In genomic region chr6:34298941-34299340, GRCh38 we compare ENCODE assay signal across 17 cellular contexts. TPM values are rescaled to one million over a fixed set of nuclear protein-coding genes. Genes with fewer than 3 reads are reported as not detected.
DNase-seq lines count a peak whose midpoint lies in the region; ATAC-seq and TF ChIP-seq lines count a peak whose summit lies in the region.
"Had no signal": no experiment of that assay in that cellular context is flagged by ENCODE, and none has a peak within 500 bp of the region (broad histone marks: within the 10 kb centered on the region; RNA-seq: fewer than 3 reads in every experiment).

No MANE protein-coding gene starts in this region.

- intact Hi-C loops in right cardiac atrium (cut with DNase I): no loop called here
- intact Hi-C loops in activated CD4-positive, alpha-beta T cell treated with anti-CD3 and anti-CD28 coated beads for 36 hours (cut with DNase I, micrococcal nuclease): no loop called here

- TF ChIP-seq CTCF in cardiac muscle cell (IDR thresholded peaks at IDR 0.05; ENCODE audit: low read depth, low read length): no peak

- CTCF ChIA-PET in activated CD4-positive, alpha-beta T cell treated with anti-CD3 and anti-CD28 coated beads for 36 hours (lab: Charles Lee): interaction anchor here (0.6 kb wide), 2 partner anchors 10 to 84 kb away, joined by 3 read pairs; no protein-coding TSS in a partner anchor

- H3K9me3 ChIP-seq in cardiac muscle cell (ENCODE audit: low read depth) (no peaks in the 10 kb centered on the region), right cardiac atrium (ENCODE audit: control insufficient read depth, low read length) (no peaks in the 10 kb centered on the region)
- H3K9me3 ChIP-seq: HAP-1 had no signal

- H3K4me1 ChIP-seq in cardiac muscle cell (ENCODE audit: low read depth) (peaks cover 27% of the 10 kb centered on the region), right cardiac atrium (ENCODE audit: control insufficient read depth, insufficient read depth, low read length) (peaks cover 9% of the 10 kb centered on the region)

- H3K4me3 ChIP-seq in cardiac muscle cell: no peak overlapping the region
- H3K4me3 ChIP-seq in right cardiac atrium (ENCODE audit: low read length): no peak overlapping the region
- H3K4me3 ChIP-seq: HAP-1 had no signal

- 50% methylated on average over 2 of the region's 2 CpGs for WGBS in right cardiac atrium

- ATAC-seq in right cardiac atrium (no peak), naive B cell (ENCODE audit: low read depth in 2 of 2) (no peak), GM18907 (IDR thresholded peaks at IDR 0.05; ENCODE audit: unreplicated experiment) (no peak), HG02798 (IDR thresholded peaks at IDR 0.05; ENCODE audit: poor library complexity, unreplicated experiment) (no peak)
- no peak for ATAC-seq in activated CD4-positive, alpha-beta T cell treated with anti-CD3 and anti-CD28 coated beads for 36 hours

- H3K9me3 Mint-ChIP-seq in naive B cell: no peaks in the 10 kb centered on the region
- H3K9me3 Mint-ChIP-seq in activated CD4-positive, alpha-beta T cell treated with anti-CD3 and anti-CD28 coated beads for 36 hours (ENCODE audit: low read depth): no peaks in the 10 kb centered on the region
- H3K9me3 Mint-ChIP-seq: IgD-negative memory B cell had no signal

- POLR2A ChIA-PET in activated CD4-positive, alpha-beta T cell treated with anti-CD3 and anti-CD28 coated beads for 36 hours (lab: Charles Lee): no interaction called here

- H3K27ac ChIP-seq in cardiac muscle cell (peak overlapping the region; percentile 84), right cardiac atrium (ENCODE audit: low read length) (no peak overlapping the region)
- H3K27ac ChIP-seq: HL-60 had no signal

- H3K27me3 ChIP-seq in cardiac muscle cell (no peaks in the 10 kb centered on the region), right cardiac atrium (ENCODE audit: control insufficient read depth, insufficient read depth) (no peaks in the 10 kb centered on the region)

- peak overlapping the region; percentile 3 to 89 (median 77) for H3K27ac Mint-ChIP-seq in naive B cell
- no peak overlapping the region for H3K27ac Mint-ChIP-seq in activated CD4-positive, alpha-beta T cell treated with anti-CD3 and anti-CD28 coated beads for 36 hours

- DNase-seq in cardiac muscle cell (ENCODE audit: low read depth in 1 of 2, low spot score in 1 of 2) (peak in 1 of 2 donors; percentile 27), right cardiac atrium (no peak), cerebellum (ENCODE audit: low spot score) (peak; percentile 20), naive B cell (no peak)
- no peak for DNase-seq in activated CD4-positive, alpha-beta T cell treated with anti-CD3 and anti-CD28 coated beads for 36 hours
- DNase-seq in stimulated activated CD4-positive, alpha-beta T cell treated with anti-CD3 and anti-CD28 coated beads, Interleukin-4, amount 100 ng/mL, for 1 hour: no peak
- DNase-seq: 8988T, C1 segment of cervical spinal cord, NCI-H1105 treated with DMSO at 0.1 percent for 48 hours, NCI-H1694 treated with DMSO at 0.1 percent for 48 hours, NCI-H446, NCI-H69 had no signal

- H3K4me1 Mint-ChIP-seq in naive B cell: peaks cover 38 to 72% (median 51%) of the 10 kb centered on the region in 3 donors
- peaks cover 8% of the 10 kb centered on the region for H3K4me1 Mint-ChIP-seq in activated CD4-positive, alpha-beta T cell treated with anti-CD3 and anti-CD28 coated beads for 36 hours

- H3K36me3 ChIP-seq in cardiac muscle cell: no peaks in the 10 kb centered on the region

- peak overlapping the region in 1 of 8 donors; percentile 63 for H3K4me3 Mint-ChIP-seq in naive B cell
- H3K4me3 Mint-ChIP-seq in activated CD4-positive, alpha-beta T cell treated with anti-CD3 and anti-CD28 coated beads for 36 hours: no peak overlapping the region
- H3K4me3 Mint-ChIP-seq: IgD-negative memory B cell had no signal

- peaks cover 9% of the 10 kb centered on the region in 2 donors for H3K36me3 Mint-ChIP-seq in naive B cell
- peaks cover 5% of the 10 kb centered on the region for H3K36me3 Mint-ChIP-seq in activated CD4-positive, alpha-beta T cell treated with anti-CD3 and anti-CD28 coated beads for 36 hours (ENCODE audit: low read depth)

- H3K27me3 Mint-ChIP-seq in naive B cell: no peaks in the 10 kb centered on the region
- H3K27me3 Mint-ChIP-seq in activated CD4-positive, alpha-beta T cell treated with anti-CD3 and anti-CD28 coated beads for 36 hours: no peaks in the 10 kb centered on the region
- H3K27me3 Mint-ChIP-seq: IgD-negative memory B cell had no signal

RNA-seq across cellular contexts. Expression of gene SMIM29, which starts 50.1 kb away (rescaled TPM):
- total RNA-seq in cardiac muscle cell (13.1 and 13.4 TPM in 2 replicates), right cardiac atrium (10 to 100 TPM; 17.0 to 25.5 (median 22.4) TPM), cerebellum (15.9 TPM)
- polyA plus RNA-seq in cardiac muscle cell (14.7 and 17.7 TPM in 2 replicates), right cardiac atrium (34.8 TPM), naive B cell (ENCODE audit: low read depth in 6 of 6) (100 to 1,000 TPM in 3 of 6 donors, 10 to 100 TPM in 3; 91.2 to 127 (median 99.0) TPM)
- 10 to 100 TPM; 15.8 to 16.3 TPM for total RNA-seq in activated CD4-positive, alpha-beta T cell treated with anti-CD3 and anti-CD28 coated beads for 36 hours
